8 cellular contexts compared by ENCODE assay signal in genomic region chr1:5459839-5460238, GRCh38.
"Had no signal": no experiment of that assay in that cellular context is flagged by ENCODE, and none has a peak within 500 bp of the region (broad histone marks: within the 10 kb centered on the region; RNA-seq: fewer than 3 reads in every experiment).

No MANE protein-coding gene starts in this region.

- ATAC-seq: GM23338, K562 had no signal

- H3K27ac Mint-ChIP-seq: GM23338 had no signal

- H3K4me3 Mint-ChIP-seq: GM23338, H9 had no signal

- FAIRE-seq: H1, H54, HTR-8/SVneo, K562 had no signal

- H3K4me3 ChIP-seq: GM23338, K562 had no signal

- DNase-seq: H9, HCEC 1CT, IMR-90 had no signal
